In the genomic region with DNA sequence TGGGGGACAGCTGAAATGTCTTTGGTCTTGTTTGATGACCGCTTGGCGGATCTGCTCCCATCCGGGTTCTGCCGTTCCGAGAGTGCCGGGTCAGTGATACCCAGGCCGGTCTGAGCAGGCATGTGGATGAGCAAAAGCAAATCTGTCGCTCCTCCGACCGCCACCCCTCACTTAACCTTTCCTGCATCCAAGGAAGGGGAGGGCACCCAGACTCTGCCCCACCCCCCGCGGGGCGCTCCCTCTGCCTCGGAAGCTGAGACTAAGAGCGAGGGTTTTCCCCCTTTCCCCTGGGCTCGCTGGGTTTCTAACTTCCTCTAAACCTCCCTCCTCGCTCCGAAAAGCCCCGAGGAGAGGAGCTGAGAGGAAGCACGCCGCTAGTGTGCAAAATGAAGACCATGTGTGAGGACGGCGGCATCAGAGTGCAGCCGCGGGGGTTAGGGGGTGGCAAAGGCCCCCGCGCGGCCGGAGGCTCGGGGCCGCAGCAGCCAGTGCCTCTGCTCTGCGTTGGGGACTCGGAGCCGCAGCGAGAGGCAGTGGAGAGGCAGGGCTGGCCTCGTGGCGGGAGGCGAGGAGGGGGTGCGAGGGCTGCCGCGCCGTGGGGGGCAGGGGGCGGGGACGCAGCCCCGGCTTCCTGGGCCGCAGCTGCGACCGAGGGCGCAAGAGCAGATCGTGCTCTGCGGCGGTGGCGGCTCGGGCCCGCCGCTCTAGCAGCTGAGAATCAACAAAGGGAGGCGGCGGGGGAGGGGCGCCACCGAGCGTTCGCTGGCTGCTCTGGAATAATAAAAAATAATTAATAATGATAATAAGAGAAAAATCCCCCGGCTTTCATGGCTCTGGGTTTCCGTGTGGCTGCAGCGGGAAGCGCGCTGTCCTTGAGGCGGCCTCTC, we compare ENCODE assay signal across 1 cellular context.
TF ChIP-seq lines count a peak whose summit lies in the region.

No MANE protein-coding gene starts in this region.

TF ChIP-seq in liver, 16 proteins besides CTCF, POLR2A, EP300 and RAD21 (continued from another document):
- no peak for TF ChIP-seq HNF4G (IDR thresholded peaks at IDR 0.05)
- no peak for TF ChIP-seq GABPA (IDR thresholded peaks at IDR 0.05 in 1 of 2, conservative IDR thresholded peaks at IDR 0.05 in 1 of 2)
- TF ChIP-seq, protein P1, sequence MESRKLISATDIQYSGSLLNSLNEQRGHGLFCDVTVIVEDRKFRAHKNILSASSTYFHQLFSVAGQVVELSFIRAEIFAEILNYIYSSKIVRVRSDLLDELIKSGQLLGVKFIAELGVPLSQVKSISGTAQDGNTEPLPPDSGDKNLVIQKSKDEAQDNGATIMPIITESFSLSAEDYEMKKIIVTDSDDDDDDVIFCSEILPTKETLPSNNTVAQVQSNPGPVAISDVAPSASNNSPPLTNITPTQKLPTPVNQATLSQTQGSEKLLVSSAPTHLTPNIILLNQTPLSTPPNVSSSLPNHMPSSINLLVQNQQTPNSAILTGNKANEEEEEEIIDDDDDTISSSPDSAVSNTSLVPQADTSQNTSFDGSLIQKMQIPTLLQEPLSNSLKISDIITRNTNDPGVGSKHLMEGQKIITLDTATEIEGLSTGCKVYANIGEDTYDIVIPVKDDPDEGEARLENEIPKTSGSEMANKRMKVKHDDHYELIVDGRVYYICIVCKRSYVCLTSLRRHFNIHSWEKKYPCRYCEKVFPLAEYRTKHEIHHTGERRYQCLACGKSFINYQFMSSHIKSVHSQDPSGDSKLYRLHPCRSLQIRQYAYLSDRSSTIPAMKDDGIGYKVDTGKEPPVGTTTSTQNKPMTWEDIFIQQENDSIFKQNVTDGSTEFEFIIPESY (IDR thresholded peaks at IDR 0.05), result no peak
- no peak for TF ChIP-seq FOXA1 (IDR thresholded peaks at IDR 0.05)
- no peak for TF ChIP-seq JUND (IDR thresholded peaks at IDR 0.05)
